Comparison of ENCODE assay signal across 9 cellular contexts in the genomic region with DNA sequence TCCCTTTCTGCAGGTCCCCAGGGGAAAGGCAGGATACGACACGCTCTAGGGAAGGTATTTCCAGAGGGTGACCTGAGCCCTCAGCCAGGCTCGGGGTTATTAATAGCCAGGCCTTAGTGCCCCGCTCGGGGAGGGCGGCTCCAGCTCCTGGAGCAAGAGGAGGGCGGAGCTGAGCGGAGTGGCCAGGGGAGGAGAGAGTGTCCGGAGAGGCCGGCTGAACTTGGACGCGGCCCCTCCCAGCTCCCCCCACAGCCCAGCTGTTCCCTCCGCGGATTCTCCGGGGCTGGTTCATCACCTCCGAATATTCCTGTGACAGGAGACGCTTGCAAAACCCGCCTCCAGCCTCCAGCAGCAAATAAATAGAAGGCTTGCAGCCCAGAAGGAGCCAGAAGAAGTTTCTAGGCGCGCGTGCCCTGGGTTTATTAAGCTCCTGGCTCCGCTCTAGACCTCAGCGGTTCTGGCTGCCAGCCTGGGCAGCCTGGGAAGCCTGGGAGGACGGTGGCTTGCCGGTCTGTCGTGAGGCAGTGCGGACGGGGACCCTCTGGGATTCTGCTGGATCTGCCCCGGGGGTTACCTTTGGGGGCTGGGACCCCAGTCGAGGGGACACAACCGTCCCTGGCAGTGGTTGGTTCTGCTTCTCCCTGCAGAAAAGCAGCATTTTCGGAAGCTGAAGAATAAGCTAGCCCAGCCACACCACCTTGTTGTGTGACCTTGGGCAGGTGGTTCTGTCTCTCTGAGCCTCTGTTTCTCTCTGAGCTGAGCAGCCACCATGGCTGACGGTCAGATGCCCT. TPM values are rescaled to one million over a fixed set of nuclear protein-coding genes. Genes with fewer than 3 reads are reported as not detected.
DNase-seq lines count a peak whose midpoint lies in the region.
"Had no signal": no experiment of that assay in that cellular context is flagged by ENCODE, and none has a peak within 500 bp of the region (broad histone marks: within the 10 kb centered on the region; RNA-seq: fewer than 3 reads in every experiment).

TSS of gene HSPB8 (plus strand) at position 388 of the 791 bp plus-strand sequence. CDS start at position 770, 382 bp downstream.

- H3K4me1 ChIP-seq in ACC112 (ENCODE audit: control insufficient read depth, insufficient read depth, low read length, unreplicated experiment) (peaks cover 30% of the 10 kb centered on the region), skeletal muscle tissue (ENCODE audit: control insufficient read depth in 3 of 3, insufficient read depth in 3 of 3, low read length in 3 of 3) (peaks cover 29 to 40% (median 40%) of the 10 kb centered on the region in 3 donors)

- DNase-seq in NCI-H1105 (lab: John Stamatoyannopoulos, UW): peak; percentile 42
- peak; percentile 89 to 92 for DNase-seq in T47D (ENCODE audit: low read depth in 1 of 2, low spot score in 1 of 2)
- peak; percentile 77 for DNase-seq in iPS-NIHi11 (ENCODE audit: low spot score)
- DNase-seq in NOMO-1 (lab: John Stamatoyannopoulos, UW; ENCODE audit: unreplicated experiment in 2 of 2): no peak
- DNase-seq in activated CD4-positive, alpha-beta T cell treated with anti-CD3 and anti-CD28 coated beads for 48 hours: no peak
- DNase-seq in activated T-helper 1 cell treated with anti-CD3 and anti-CD28 coated beads, Interleukin-12 subunit alpha, Interleukin-12 subunit beta, Interleukin-2, Interleukin-4 antibody, amounts not matched to agents 30 ng/mL and 10 ng/mL and 1 ng/mL, durations not matched to agents 14 hours and 24 hours and 36 hours (ENCODE audit: low spot score): no peak

- peaks cover 39% of the 10 kb centered on the region for H3K79me2 ChIP-seq in ACC112 (ENCODE audit: control insufficient read depth, insufficient read depth, low read length, unreplicated experiment)

- H3K9me3 ChIP-seq in skeletal muscle tissue (ENCODE audit: control insufficient read depth in 3 of 3, low read length in 3 of 3): no peaks in the 10 kb centered on the region

- no peaks in the 10 kb centered on the region for H3K36me3 Mint-ChIP-seq in activated T-helper 1 cell treated with anti-CD3 and anti-CD28 coated beads, Interleukin-12 subunit alpha, Interleukin-12 subunit beta, Interleukin-2, Interleukin-4 antibody, amounts not matched to agents 30 ng/mL and 10 ng/mL and 1 ng/mL, durations not matched to agents 14 hours and 24 hours and 36 hours (ENCODE audit: low read depth)

- H3K4me3 ChIP-seq in ACC112 (ENCODE audit: low read depth, low read length): peak within 1 kb of the TSS; percentile 91
- H3K4me3 ChIP-seq in skeletal muscle tissue (ENCODE audit: low read length in 3 of 3): peak within 1 kb of the TSS; percentile 82 to 100 (median 93)

- in situ Hi-C loops in T47D (cut with HindIII; ENCODE audit: low pct_unique_long_range_greater_than_20kb, low sequenced_read_pairs): no loop called here

- peak within 1 kb of the TSS; percentile 96 to 100 (median 96) for H3K9ac ChIP-seq in skeletal muscle tissue (ENCODE audit: low read depth in 1 of 3, low read length in 3 of 3)

- H3K9me3 Mint-ChIP-seq in activated T-helper 1 cell treated with anti-CD3 and anti-CD28 coated beads, Interleukin-12 subunit alpha, Interleukin-12 subunit beta, Interleukin-2, Interleukin-4 antibody, amounts not matched to agents 30 ng/mL and 10 ng/mL and 1 ng/mL, durations not matched to agents 14 hours and 24 hours and 36 hours: no peaks in the 10 kb centered on the region
- H3K9me3 Mint-ChIP-seq: stimulated activated naive CD8-positive, alpha-beta T cell treated with anti-CD3 and anti-CD28 coated beads, Interleukin-15, Interleukin-2, amounts not matched to agents 100 ng/mL and 50 ng/mL, for 24 hours had no signal

- no peak within 1 kb of the TSS for H3K4me3 Mint-ChIP-seq in activated T-helper 1 cell treated with anti-CD3 and anti-CD28 coated beads, Interleukin-12 subunit alpha, Interleukin-12 subunit beta, Interleukin-2, Interleukin-4 antibody, amounts not matched to agents 30 ng/mL and 10 ng/mL and 1 ng/mL, durations not matched to agents 14 hours and 24 hours and 36 hours
- H3K4me3 Mint-ChIP-seq: stimulated activated naive CD8-positive, alpha-beta T cell treated with anti-CD3 and anti-CD28 coated beads, Interleukin-15, Interleukin-2, amounts not matched to agents 100 ng/mL and 50 ng/mL, for 24 hours had no signal

- peak within 1 kb of the TSS; percentile 82 for H3K27ac ChIP-seq in ACC112 (ENCODE audit: low read depth, low read length)
- H3K27ac ChIP-seq in skeletal muscle tissue (ENCODE audit: low read depth, low read length): peak within 1 kb of the TSS; percentile 99

- H3K36me3 ChIP-seq in ACC112 (ENCODE audit: insufficient read depth, low read length) (no peaks in the 10 kb centered on the region), skeletal muscle tissue (ENCODE audit: control insufficient read depth in 3 of 3, insufficient read depth in 3 of 3, low read length in 3 of 3) (peaks cover 2 to 27% (median 18%) of the 10 kb centered on the region in 3 donors)

- H3K27me3 ChIP-seq in ACC112 (ENCODE audit: insufficient read depth, low read length): no peaks in the 10 kb centered on the region
- no peaks in the 10 kb centered on the region for H3K27me3 ChIP-seq in skeletal muscle tissue (ENCODE audit: control insufficient read depth in 3 of 3, insufficient read depth in 3 of 3, low read length in 3 of 3)

- no peak within 1 kb of the TSS for H3K27ac Mint-ChIP-seq in activated T-helper 1 cell treated with anti-CD3 and anti-CD28 coated beads, Interleukin-12 subunit alpha, Interleukin-12 subunit beta, Interleukin-2, Interleukin-4 antibody, amounts not matched to agents 30 ng/mL and 10 ng/mL and 1 ng/mL, durations not matched to agents 14 hours and 24 hours and 36 hours
- H3K27ac Mint-ChIP-seq: stimulated activated naive CD8-positive, alpha-beta T cell treated with anti-CD3 and anti-CD28 coated beads, Interleukin-15, Interleukin-2, amounts not matched to agents 100 ng/mL and 50 ng/mL, for 24 hours had no signal

- H2AFZ ChIP-seq in ACC112 (ENCODE audit: low read length, unreplicated experiment): peak within 1 kb of the TSS; percentile 23

- intact Hi-C loops in activated T-helper 1 cell treated with anti-CD3 and anti-CD28 coated beads, Interleukin-12 subunit alpha, Interleukin-12 subunit beta, Interleukin-2, Interleukin-4 antibody, amounts not matched to agents 30 ng/mL and 10 ng/mL and 1 ng/mL, durations not matched to agents 14 hours and 24 hours and 36 hours (cut with micrococcal nuclease): no loop called here

- H3K27me3 Mint-ChIP-seq in activated T-helper 1 cell treated with anti-CD3 and anti-CD28 coated beads, Interleukin-12 subunit alpha, Interleukin-12 subunit beta, Interleukin-2, Interleukin-4 antibody, amounts not matched to agents 30 ng/mL and 10 ng/mL and 1 ng/mL, durations not matched to agents 14 hours and 24 hours and 36 hours (ENCODE audit: insufficient read depth): peaks cover 4% of the 10 kb centered on the region

- H3K4me1 Mint-ChIP-seq in activated T-helper 1 cell treated with anti-CD3 and anti-CD28 coated beads, Interleukin-12 subunit alpha, Interleukin-12 subunit beta, Interleukin-2, Interleukin-4 antibody, amounts not matched to agents 30 ng/mL and 10 ng/mL and 1 ng/mL, durations not matched to agents 14 hours and 24 hours and 36 hours (ENCODE audit: low read depth): no peaks in the 10 kb centered on the region

RNA-seq across cellular contexts. Expression of gene HSPB8, which starts in this region (rescaled TPM):
- total RNA-seq in skeletal muscle tissue: 94.5 TPM
- total RNA-seq in activated T-helper 1 cell treated with anti-CD3 and anti-CD28 coated beads, Interleukin-12 subunit alpha, Interleukin-12 subunit beta, Interleukin-2, Interleukin-4 antibody, amounts not matched to agents 30 ng/mL and 10 ng/mL and 1 ng/mL, durations not matched to agents 14 hours and 24 hours and 36 hours: not detected in 2 replicates

Comparison
In these comparisons a context has a peak if more than half of its experiments do, and no peak if none do; other contexts are left out.
1. RNA of gene HSPB8 (total RNA-seq): 94.5 TPM in skeletal muscle tissue (single experiment); not detected in activated T-helper 1 cell treated with anti-CD3 and anti-CD28 coated beads, Interleukin-12 subunit alpha, Interleukin-12 subunit beta, Interleukin-2, Interleukin-4 antibody, amounts not matched to agents 30 ng/mL and 10 ng/mL and 1 ng/mL, durations not matched to agents 14 hours and 24 hours and 36 hours; every median in the first group is over 10 times any median in the second.
2. DNase-seq: peak in NCI-H1105 (single experiment), T47D (2 of 2) and iPS-NIHi11 (single experiment); none in NOMO-1 (0 of 2), activated CD4-positive, alpha-beta T cell treated with anti-CD3 and anti-CD28 coated beads for 48 hours (single experiment) and activated T-helper 1 cell treated with anti-CD3 and anti-CD28 coated beads, Interleukin-12 subunit alpha, Interleukin-12 subunit beta, Interleukin-2, Interleukin-4 antibody, amounts not matched to agents 30 ng/mL and 10 ng/mL and 1 ng/mL, durations not matched to agents 14 hours and 24 hours and 36 hours (single experiment).